ENCODE assay signal across 8 cellular contexts in genomic region chr2:72886505-72887031, GRCh38. TPM values are rescaled to one million over a fixed set of nuclear protein-coding genes. Genes with fewer than 3 reads are reported as not detected.
DNase-seq lines count a peak whose midpoint lies in the region; ATAC-seq and TF ChIP-seq lines count a peak whose summit lies in the region.

No MANE protein-coding gene starts in this region.

- H3K27ac ChIP-seq in WERI-Rb-1 (peak overlapping the region; percentile 86), hepatocyte (peak overlapping the region; percentile 77)

- H3K27ac Mint-ChIP-seq in stimulated activated memory B cell treated with anti-CD40 and anti-IgM and Interleukin-4, amounts not matched to agents 10 μg/mL and 1 μg/mL and 100 μg/mL, for 72 hours, result no peak overlapping the region

- H3K36me3 Mint-ChIP-seq in stimulated activated memory B cell treated with anti-CD40 and anti-IgM and Interleukin-4, amounts not matched to agents 10 μg/mL and 1 μg/mL and 100 μg/mL, for 72 hours, result no peaks in the 10 kb centered on the region

- H3K9me3 ChIP-seq in WERI-Rb-1 (ENCODE audit: severe bottlenecking), result no peaks in the 10 kb centered on the region
- H3K9me3 ChIP-seq in hepatocyte (ENCODE audit: low read depth), result no peaks in the 10 kb centered on the region

- peaks cover 17% of the 10 kb centered on the region for H3K4me1 Mint-ChIP-seq in stimulated activated memory B cell treated with anti-CD40 and anti-IgM and Interleukin-4, amounts not matched to agents 10 μg/mL and 1 μg/mL and 100 μg/mL, for 72 hours

- H3K4me2 ChIP-seq in hepatocyte, result peak overlapping the region; percentile 94

- H3K27me3 Mint-ChIP-seq in stimulated activated memory B cell treated with anti-CD40 and anti-IgM and Interleukin-4, amounts not matched to agents 10 μg/mL and 1 μg/mL and 100 μg/mL, for 72 hours, result peaks cover 90% of the 10 kb centered on the region

- H2AFZ ChIP-seq in hepatocyte, result peak overlapping the region; percentile 87

- no peak for TF ChIP-seq CTCF in WERI-Rb-1 (IDR thresholded peaks at IDR 0.05; ENCODE audit: low read depth, low read length)
- TF ChIP-seq CTCF in hepatocyte (IDR thresholded peaks at IDR 0.05; ENCODE audit: poor library complexity), result no peak

- H3K79me2 ChIP-seq in hepatocyte, result no peaks in the 10 kb centered on the region

- WGBS in hepatocyte (ENCODE audit: low lambda C conversion rate, missing lambda C conversion rate), result 51% methylated on average over 7 of the region's 7 CpGs

- no peaks in the 10 kb centered on the region for H3K9me3 Mint-ChIP-seq in stimulated activated memory B cell treated with anti-CD40 and anti-IgM and Interleukin-4, amounts not matched to agents 10 μg/mL and 1 μg/mL and 100 μg/mL, for 72 hours

- H3K4me1 ChIP-seq in hepatocyte (ENCODE audit: insufficient read depth), result peaks cover 9% of the 10 kb centered on the region

- DNase-seq in NCI-H1092 treated with DMSO at 0.1 percent for 48 hours (lab: John Stamatoyannopoulos, UW) (peak; percentile 28), NCI-H1092 (lab: John Stamatoyannopoulos, UW) (no peak), WERI-Rb-1 (no peak), hepatocyte (ENCODE audit: low spot score) (no peak), COLO668 (lab: John Stamatoyannopoulos, UW; ENCODE audit: unreplicated experiment) (no peak)
- DNase-seq in stimulated activated naive CD4-positive, alpha-beta T cell (lab: John Stamatoyannopoulos, UW), result no peak

- no peak for ATAC-seq in stimulated activated memory B cell treated with anti-CD40 and anti-IgM and Interleukin-4, amounts not matched to agents 10 μg/mL and 1 μg/mL and 100 μg/mL, for 72 hours
- no peak for ATAC-seq in esophagus mucosa

- no peaks in the 10 kb centered on the region for H3K9me2 ChIP-seq in hepatocyte (replicated peaks; ENCODE audit: insufficient read depth)

- H3K4me3 Mint-ChIP-seq in stimulated activated memory B cell treated with anti-CD40 and anti-IgM and Interleukin-4, amounts not matched to agents 10 μg/mL and 1 μg/mL and 100 μg/mL, for 72 hours, result peak overlapping the region; percentile 64

- H4K20me1 ChIP-seq in hepatocyte (ENCODE audit: insufficient read depth, poor library complexity, severe bottlenecking), result no peaks in the 10 kb centered on the region

- H3K36me3 ChIP-seq in WERI-Rb-1, result peaks cover 19% of the 10 kb centered on the region
- no peaks in the 10 kb centered on the region for H3K36me3 ChIP-seq in hepatocyte (replicated peaks; ENCODE audit: insufficient read depth, low read depth)

- H3K4me3 ChIP-seq in WERI-Rb-1 (ENCODE audit: low read depth, low read length), result peak overlapping the region; percentile 65
- peak overlapping the region; percentile 57 for H3K4me3 ChIP-seq in hepatocyte

- H3K27me3 ChIP-seq in WERI-Rb-1 (ENCODE audit: insufficient read depth, low read depth, severe bottlenecking) (no peaks in the 10 kb centered on the region), hepatocyte (no peaks in the 10 kb centered on the region)

RNA-seq across cellular contexts. Expression of gene SPR, which starts 0.6 kb away (rescaled TPM):
- total RNA-seq in hepatocyte, result 44.8 and 48.3 TPM in 2 replicates
- polyA plus RNA-seq in hepatocyte, result 55.3 and 63.3 TPM in 2 replicates
- 16.1 TPM for total RNA-seq in esophagus mucosa

RNA-seq across cellular contexts. Expression of gene EMX1, which starts 30.8 kb away (rescaled TPM):
- total RNA-seq in hepatocyte (0.12 and 1.2 TPM in 2 replicates), esophagus mucosa (not detected)
- 0.16 and 0.34 TPM in 2 replicates for polyA plus RNA-seq in hepatocyte
